Comparison of ENCODE assay signal across 12 cellular contexts in genomic region chr7:27917774-27918314, GRCh38.
DNase-seq lines count a peak whose midpoint lies in the region; ATAC-seq and TF ChIP-seq lines count a peak whose summit lies in the region.
"Had no signal": no experiment of that assay in that cellular context is flagged by ENCODE, and none has a peak within 500 bp of the region (broad histone marks: within the 10 kb centered on the region; RNA-seq: fewer than 3 reads in every experiment).

No MANE protein-coding gene starts in this region.

- H3K4me2 ChIP-seq in mammary epithelial cell (ENCODE audit: insufficient read depth, low read depth, low read length) (no peak overlapping the region), SU-DHL-6 (ENCODE audit: low read depth, low read length, poor library complexity, severe bottlenecking) (peak overlapping the region; percentile 9)

- H3K36me3 ChIP-seq in mammary epithelial cell (ENCODE audit: insufficient read depth, low read length) (no peaks in the 10 kb centered on the region), breast epithelium (no peaks in the 10 kb centered on the region), SU-DHL-6 (ENCODE audit: low read length) (no peaks in the 10 kb centered on the region), Caco-2 (ENCODE audit: control insufficient read depth, insufficient read depth, low read length) (no peaks in the 10 kb centered on the region)
- H3K36me3 ChIP-seq: heart left ventricle had no signal

- no peaks in the 10 kb centered on the region for H3K9me3 ChIP-seq in mammary epithelial cell (replicated peaks; ENCODE audit: insufficient read depth, low read length)
- no peaks in the 10 kb centered on the region for H3K9me3 ChIP-seq in breast epithelium
- no peaks in the 10 kb centered on the region for H3K9me3 ChIP-seq in SU-DHL-6 (ENCODE audit: insufficient read depth, low read length)
- no peaks in the 10 kb centered on the region for H3K9me3 ChIP-seq in Caco-2
- H3K9me3 ChIP-seq: heart left ventricle had no signal

- no peak overlapping the region for H3K27ac ChIP-seq in mammary epithelial cell (ENCODE audit: insufficient read depth, low read depth, low read length)
- H3K27ac ChIP-seq in breast epithelium = no peak overlapping the region
- 0 out of 2 replicates have a peak overlapping the region, but pooled peaks have one; percentile 31 for H3K27ac ChIP-seq in SU-DHL-6 (ENCODE audit: low read depth, low read length)
- H3K27ac ChIP-seq: coronary artery, heart left ventricle had no signal

- no peaks in the 10 kb centered on the region for H3K9me3 Mint-ChIP-seq in Caco-2 (ENCODE audit: unreplicated experiment)

- intact Hi-C loops in mammary epithelial cell (cut with micrococcal nuclease) = no loop called here
- intact Hi-C loops in breast epithelium (cut with DNase I; ENCODE audit: low total_unique reads) = no loop called here
- intact Hi-C loops in Caco-2 (cut with micrococcal nuclease; ENCODE audit: unreplicated experiment) = loop anchor here (10.0 kb wide), 1 partner anchor 83 kb away; no protein-coding TSS in a partner anchor

- H3K27me3 ChIP-seq in mammary epithelial cell (ENCODE audit: insufficient read depth, low read length) (no peaks in the 10 kb centered on the region), breast epithelium (no peaks in the 10 kb centered on the region), SU-DHL-6 (ENCODE audit: low read length) (no peaks in the 10 kb centered on the region), Caco-2 (replicated peaks; ENCODE audit: control insufficient read depth, insufficient read depth, low read length) (no peaks in the 10 kb centered on the region)
- H3K27me3 ChIP-seq: heart left ventricle had no signal

- no peaks in the 10 kb centered on the region for H4K20me1 ChIP-seq in mammary epithelial cell (ENCODE audit: insufficient read depth, low read length)
- no peaks in the 10 kb centered on the region for H4K20me1 ChIP-seq in SU-DHL-6 (ENCODE audit: low read depth, low read length)

- no peaks in the 10 kb centered on the region for H3K9me2 ChIP-seq in SU-DHL-6 (replicated peaks; ENCODE audit: insufficient read depth, low read length)

- ATAC-seq in HG02981 (IDR thresholded peaks at IDR 0.05; ENCODE audit: unreplicated experiment) = no peak
- ATAC-seq: heart left ventricle, right cardiac atrium had no signal

- peak; percentile 49 for DNase-seq in mammary epithelial cell
- DNase-seq in breast epithelium (ENCODE audit: low spot score in 2 of 2) = no peak
- peak; percentile 78 for DNase-seq in foreskin melanocyte
- no peak for DNase-seq in Caco-2
- no peak for DNase-seq in NOMO-1 (lab: John Stamatoyannopoulos, UW; ENCODE audit: unreplicated experiment in 2 of 2)
- no peak for DNase-seq in T-helper 9 cell
- DNase-seq: activated effector memory CD4-positive, alpha-beta T cell treated with Interleukin-2 at 50 U/mL for 16 hours; heart left ventricle; right cardiac atrium had no signal

- no peak for TF ChIP-seq POLR2A in breast epithelium (IDR thresholded peaks at IDR 0.05)

- H3K36me3 Mint-ChIP-seq in Caco-2 (ENCODE audit: insufficient read depth, unreplicated experiment) = no peaks in the 10 kb centered on the region

- no peaks in the 10 kb centered on the region for H3K4me1 Mint-ChIP-seq in Caco-2 (ENCODE audit: low read depth, unreplicated experiment)

- POLR2A ChIA-PET in Caco-2 (lab: Charles Lee) = no interaction called here

- CTCF ChIA-PET in mammary epithelial cell (lab: Charles Lee; ENCODE audit: low non-redundant PET) (no interaction called here), Caco-2 (lab: Charles Lee) (no interaction called here)

- no peaks in the 10 kb centered on the region for H3K27me3 Mint-ChIP-seq in Caco-2 (ENCODE audit: insufficient read depth, unreplicated experiment)

- in situ Hi-C loops in mammary epithelial cell (cut with MboI; ENCODE audit: low sequenced_read_pairs in 2 of 2) = loop anchor here in 1 of 2 donors (10.0 kb wide), 1 partner anchor 713 kb away; the partner anchor contains the start of gene HOXA13

- H3K4me3 ChIP-seq in mammary epithelial cell (replicated peaks in 1 of 3; ENCODE audit: insufficient read depth in 1 of 3, low read depth in 2 of 3, low read length in 3 of 3) (no peak overlapping the region), breast epithelium (no peak overlapping the region), SU-DHL-6 (ENCODE audit: insufficient read depth, low read length, poor library complexity, severe bottlenecking) (no peak overlapping the region), Caco-2 (ENCODE audit: low read depth, low read length) (no peak overlapping the region)
- H3K4me3 ChIP-seq: coronary artery, heart left ventricle had no signal

- H2AFZ ChIP-seq in mammary epithelial cell (ENCODE audit: low read depth, low read length) (no peak overlapping the region), SU-DHL-6 (ENCODE audit: low read depth, low read length, severe bottlenecking) (no peak overlapping the region)

- WGBS in mammary epithelial cell (ENCODE audit: low coverage, missing lambda C conversion rate) = 88% methylated on average over 5 of the region's 5 CpGs

- no peak overlapping the region for H3K4me3 Mint-ChIP-seq in Caco-2 (ENCODE audit: unreplicated experiment)

- TF ChIP-seq CTCF in mammary epithelial cell (conservative IDR thresholded peaks at IDR 0.05 in 1 of 2, IDR thresholded peaks at IDR 0.05 in 1 of 2; ENCODE audit: extremely low read depth in 1 of 2, insufficient read depth in 1 of 2, low read depth in 1 of 2, low read length in 2 of 2) (no peak), breast epithelium (IDR thresholded peaks at IDR 0.05) (no peak), SU-DHL-6 (IDR thresholded peaks at IDR 0.05; ENCODE audit: insufficient read depth, low read length, poor library complexity, severe bottlenecking) (no peak), Caco-2 (IDR thresholded peaks at IDR 0.05; ENCODE audit: insufficient read depth in 1 of 2, low read depth in 1 of 2, low read length in 1 of 2, severe bottlenecking in 1 of 2, unreplicated experiment in 1 of 2) (no peak)

- no peaks in the 10 kb centered on the region for H3K79me2 ChIP-seq in mammary epithelial cell (ENCODE audit: insufficient read depth, low read length)
- H3K79me2 ChIP-seq in SU-DHL-6 (ENCODE audit: insufficient read depth, low read length) = no peaks in the 10 kb centered on the region

- H3K4me1 ChIP-seq in mammary epithelial cell (ENCODE audit: insufficient read depth, low read length) (peaks cover 24% of the 10 kb centered on the region), breast epithelium (no peaks in the 10 kb centered on the region), Caco-2 (no peaks in the 10 kb centered on the region)

- H3K9ac ChIP-seq in mammary epithelial cell (ENCODE audit: insufficient read depth, low read length) (no peak overlapping the region), SU-DHL-6 (ENCODE audit: low read length) (no peak overlapping the region)

- BruUV-seq in mammary epithelial cell (replicated peaks; lab: Mats Ljungman, UMichigan) (no TSS peak), Caco-2 (replicated peaks; lab: Mats Ljungman, UMichigan) (no TSS peak)

- dilution Hi-C loops in mammary epithelial cell (cut with HindIII; ENCODE audit: low sequenced_read_pairs) = no loop called here

- no peak overlapping the region for H3K27ac Mint-ChIP-seq in Caco-2 (ENCODE audit: unreplicated experiment)

- H3F3A ChIP-seq in SU-DHL-6 (ENCODE audit: insufficient read depth) = 0 out of 2 replicates have a peak, but pooled peaks cover 3% of the 10 kb centered on the region

Comparison
In these comparisons a context has a peak if more than half of its experiments do, and no peak if none do; other contexts are left out.
1. DNase-seq: peak in mammary epithelial cell (single experiment) and foreskin melanocyte (single experiment); none in breast epithelium (0 of 2), Caco-2 (0 of 2), NOMO-1 (0 of 2) and T-helper 9 cell (single experiment).